In genomic region chr5:175878544-175879438, GRCh38 we compare ENCODE assay signal across 1 cellular context.
TF ChIP-seq lines count a peak whose summit lies in the region.

No MANE protein-coding gene starts in this region.

TF ChIP-seq in WTC11, 78 proteins besides CTCF, POLR2A, EP300 and RAD21 (continued from another document):
- TF ChIP-seq ZNF532 (CRISPR knock-in tag; IDR thresholded peaks at IDR 0.05; ENCODE audit: borderline replicate concordance) (no peak), ZNF396 (CRISPR knock-in tag; IDR thresholded peaks at IDR 0.05; ENCODE audit: borderline replicate concordance) (no peak), RELA (CRISPR knock-in tag; IDR thresholded peaks at IDR 0.05; ENCODE audit: borderline replicate concordance) (no peak), ZNF423 (CRISPR knock-in tag; IDR thresholded peaks at IDR 0.05) (peak; percentile 41; the same call in 1 of the 2 replicates), ZNF263 (CRISPR knock-in tag; IDR thresholded peaks at IDR 0.05; ENCODE audit: low read depth) (no peak), USF2 (CRISPR knock-in tag; IDR thresholded peaks at IDR 0.05) (no peak)
